Comparison of ENCODE assay signal across 21 cellular contexts in genomic region chr5:31866166-31866565, GRCh38.
"Had no signal": no experiment of that assay in that cellular context is flagged by ENCODE, and none has a peak within 500 bp of the region (broad histone marks: within the 10 kb centered on the region; RNA-seq: fewer than 3 reads in every experiment).

No MANE protein-coding gene starts in this region.

- H3K4me1 Mint-ChIP-seq: activated B cell treated with CpG ODN at 0.5 μM for 24 hours, immature natural killer cell had no signal

- H3K9me3 Mint-ChIP-seq: activated B cell treated with CpG ODN at 0.5 μM for 24 hours; neural crest cell; T-helper 2 cell treated with Interferon-gamma antibody and Interleukin-4, amounts not matched to agents 5 μg/mL and 100 μg/mL, for 36 hours had no signal

- H3K27ac ChIP-seq: adrenal gland, breast epithelium, esophagus muscularis mucosa, left ventricle myocardium inferior, prostate gland, right atrium auricular region, suprapubic skin, transverse colon, uterus had no signal

- H3K4me1 ChIP-seq: adrenal gland, breast epithelium, prostate gland, suprapubic skin, transverse colon, uterus had no signal

- H3K4me3 ChIP-seq: adrenal gland, breast epithelium, esophagus muscularis mucosa, left ventricle myocardium inferior, prostate gland, right atrium auricular region, suprapubic skin, transverse colon, uterus had no signal

- DNase-seq: activated B cell treated with CpG ODN at 0.5 μM for 24 hours; activated gamma-delta T cell; adrenal gland; effector CD8-positive, alpha-beta T cell; immature natural killer cell; kidney glomerular epithelial cell; left ventricle myocardium inferior; mammary epithelial cell; stimulated activated CD4-positive, alpha-beta T cell treated with anti-CD3 and anti-CD28 coated beads, Interleukin-12 subunit alpha, Interleukin-12 subunit beta, amount 100 ng/mL, for 4 hours; stimulated activated CD4-positive, alpha-beta T cell treated with anti-CD3 and anti-CD28 coated beads, Interleukin-1b, Interleukin-23, amount 100 ng/mL, for 48 hours; stimulated activated CD8-positive, alpha-beta memory T cell treated with anti-CD3 and anti-CD28 coated beads, Interleukin-4, amount 100 ng/mL, for 48 hours; SW 1271; transverse colon; uterus had no signal

- H3K36me3 Mint-ChIP-seq: immature natural killer cell had no signal

- H3K4me3 Mint-ChIP-seq: activated B cell treated with CpG ODN at 0.5 μM for 24 hours; immature natural killer cell; neural crest cell; T-helper 2 cell treated with Interferon-gamma antibody and Interleukin-4, amounts not matched to agents 5 μg/mL and 100 μg/mL, for 36 hours had no signal

- H3K9me3 ChIP-seq: adrenal gland, esophagus muscularis mucosa, left ventricle myocardium inferior, prostate gland, right atrium auricular region, suprapubic skin, transverse colon, uterus had no signal

- H3K27me3 ChIP-seq: adrenal gland, breast epithelium, esophagus muscularis mucosa, right atrium auricular region, suprapubic skin, transverse colon, uterus had no signal

- H3K27ac Mint-ChIP-seq: activated B cell treated with CpG ODN at 0.5 μM for 24 hours; immature natural killer cell; T-helper 2 cell treated with Interferon-gamma antibody and Interleukin-4, amounts not matched to agents 5 μg/mL and 100 μg/mL, for 36 hours had no signal

- H3K36me3 ChIP-seq: adrenal gland, breast epithelium, left ventricle myocardium inferior, prostate gland, right atrium auricular region, suprapubic skin, transverse colon, uterus had no signal
